11 cellular contexts compared by ENCODE assay signal in genomic region chr2:105380432-105381118, GRCh38. TPM values are rescaled to one million over a fixed set of nuclear protein-coding genes. Genes with fewer than 3 reads are reported as not detected.
DNase-seq lines count a peak whose midpoint lies in the region; ATAC-seq and TF ChIP-seq lines count a peak whose summit lies in the region.
"Had no signal": no experiment of that assay in that cellular context is flagged by ENCODE, and none has a peak within 500 bp of the region (broad histone marks: within the 10 kb centered on the region; RNA-seq: fewer than 3 reads in every experiment).

No MANE protein-coding gene starts in this region.

- no peak overlapping the region for H2BK120ac ChIP-seq in mesenchymal stem cell (ENCODE audit: low read depth, low read length)

- CTCF ChIA-PET in Panc1 (lab: Charles Lee): no interaction called here

- H2BK12ac ChIP-seq in mesenchymal stem cell (ENCODE audit: low read length in 2 of 2): peak overlapping the region in 1 of 2 experiments; percentile 23

- H3K4me1 Mint-ChIP-seq in activated T-cell treated with anti-CD3 and anti-CD28 coated beads, Interleukin-2, amount 50 U/mL, for 4 hours (ENCODE audit: low read depth): peaks cover 2% of the 10 kb centered on the region
- H3K4me1 Mint-ChIP-seq in activated T-cell treated with anti-CD3 and anti-CD28 coated beads, Interleukin-2, amount 50 U/mL, for 24 hours (ENCODE audit: low read depth): no peaks in the 10 kb centered on the region

- H2AFZ ChIP-seq in mesenchymal stem cell (ENCODE audit: low read depth, low read length): no peak overlapping the region

- H3K18ac ChIP-seq in mesenchymal stem cell (ENCODE audit: low read depth in 1 of 2, low read length in 2 of 2): peak overlapping the region in 1 of 2 experiments; percentile 72

- peak overlapping the region in 1 of 2 experiments; percentile 53 for H3K14ac ChIP-seq in mesenchymal stem cell (ENCODE audit: low read length in 2 of 2)

- no peak overlapping the region for H3K23ac ChIP-seq in mesenchymal stem cell (ENCODE audit: low read length in 2 of 2)

- 90% methylated on average over 9 of the region's 10 CpGs for WGBS in mesenchymal stem cell
- WGBS in thyroid gland, 2 donors: 71 to 75% methylated on average over 10 of the region's 10 CpGs

- in situ Hi-C loops in Panc1 (cut with HindIII; ENCODE audit: low pct_unique_long_range_greater_than_20kb, low sequenced_read_pairs): no loop called here

- H3K36me3 Mint-ChIP-seq in activated T-cell treated with anti-CD3 and anti-CD28 coated beads, Interleukin-2, amount 50 U/mL, for 4 hours (ENCODE audit: insufficient read depth): no peaks in the 10 kb centered on the region
- no peaks in the 10 kb centered on the region for H3K36me3 Mint-ChIP-seq in activated T-cell treated with anti-CD3 and anti-CD28 coated beads, Interleukin-2, amount 50 U/mL, for 24 hours (ENCODE audit: low read depth)

- H3K27me3 Mint-ChIP-seq in activated T-cell treated with anti-CD3 and anti-CD28 coated beads, Interleukin-2, amount 50 U/mL, for 4 hours (ENCODE audit: low read depth): no peaks in the 10 kb centered on the region
- no peaks in the 10 kb centered on the region for H3K27me3 Mint-ChIP-seq in activated T-cell treated with anti-CD3 and anti-CD28 coated beads, Interleukin-2, amount 50 U/mL, for 24 hours
- H3K27me3 Mint-ChIP-seq: brain had no signal

- no peak overlapping the region for H3K27ac Mint-ChIP-seq in activated T-cell treated with anti-CD3 and anti-CD28 coated beads, Interleukin-2, amount 50 U/mL, for 24 hours
- H3K27ac Mint-ChIP-seq: CD8-positive, alpha-beta T cell had no signal

- BruUV-seq in Panc1 (replicated peaks; lab: Mats Ljungman, UMichigan): no TSS peak

- TF ChIP-seq CTCF in Panc1 (IDR thresholded peaks at IDR 0.05) (no peak), choroid plexus epithelial cell (conservative IDR thresholded peaks at IDR 0.05; ENCODE audit: low read depth, low read length) (no peak), thyroid gland (IDR thresholded peaks at IDR 0.05) (no peak)

- no peaks in the 10 kb centered on the region for H3K9me3 Mint-ChIP-seq in activated T-cell treated with anti-CD3 and anti-CD28 coated beads, Interleukin-2, amount 50 U/mL, for 4 hours
- H3K9me3 Mint-ChIP-seq in activated T-cell treated with anti-CD3 and anti-CD28 coated beads, Interleukin-2, amount 50 U/mL, for 24 hours: no peaks in the 10 kb centered on the region
- H3K9me3 Mint-ChIP-seq: brain; CD8-positive, alpha-beta T cell had no signal

- peak overlapping the region; percentile 74 for H2BK5ac ChIP-seq in mesenchymal stem cell (ENCODE audit: low read depth, low read length, poor library complexity, severe bottlenecking)

- H3K27ac ChIP-seq in Panc1 (ENCODE audit: low read length): peak overlapping the region; percentile 100
- H3K27ac ChIP-seq in mesenchymal stem cell (ENCODE audit: low read length, poor library complexity, severe bottlenecking): peak overlapping the region; percentile 73
- peak overlapping the region in 2 of 3 donors; percentile 60 to 74 for H3K27ac ChIP-seq in thyroid gland
- H3K27ac ChIP-seq: foreskin keratinocyte, VCaP had no signal

- H3K4me3 Mint-ChIP-seq in activated T-cell treated with anti-CD3 and anti-CD28 coated beads, Interleukin-2, amount 50 U/mL, for 4 hours: no peak overlapping the region
- H3K4me3 Mint-ChIP-seq in activated T-cell treated with anti-CD3 and anti-CD28 coated beads, Interleukin-2, amount 50 U/mL, for 24 hours: no peak overlapping the region
- H3K4me3 Mint-ChIP-seq: brain; CD8-positive, alpha-beta T cell had no signal

- H3K9me3 ChIP-seq in Panc1 (ENCODE audit: control insufficient read depth, insufficient read depth, low read depth, low read length) (no peaks in the 10 kb centered on the region), mesenchymal stem cell (ENCODE audit: control insufficient read depth, low read length) (no peaks in the 10 kb centered on the region), thyroid gland (no peaks in the 10 kb centered on the region)

- peak overlapping the region in 1 of 2 experiments; percentile 12 for H3K4ac ChIP-seq in mesenchymal stem cell (ENCODE audit: low read depth in 1 of 2, low read length in 2 of 2)

- H3K4me1 ChIP-seq in Panc1 (ENCODE audit: control insufficient read depth, insufficient read depth, low read length): peaks cover 99% of the 10 kb centered on the region
- H3K4me1 ChIP-seq in mesenchymal stem cell (ENCODE audit: control insufficient read depth, insufficient read depth, low read depth, low read length): peaks cover 33% of the 10 kb centered on the region
- peaks cover 26 to 29% of the 10 kb centered on the region in 2 donors for H3K4me1 ChIP-seq in thyroid gland

- H3K36me3 ChIP-seq in Panc1 (ENCODE audit: control insufficient read depth, insufficient read depth, low read length): peaks cover 57% of the 10 kb centered on the region
- H3K36me3 ChIP-seq in mesenchymal stem cell (ENCODE audit: control insufficient read depth in 1 of 2, insufficient read depth in 2 of 2, low read depth in 1 of 2, low read length in 2 of 2): peaks cover 43 to 95% of the 10 kb centered on the region in 2 experiments
- peaks cover 0 to 11% of the 10 kb centered on the region in 2 donors for H3K36me3 ChIP-seq in thyroid gland

- H3K9ac ChIP-seq in mesenchymal stem cell (ENCODE audit: low read length): peak overlapping the region; percentile 6

- peak overlapping the region; percentile 87 for H2AK5ac ChIP-seq in mesenchymal stem cell (ENCODE audit: low read length, severe bottlenecking)

- H3K27me3 ChIP-seq in Panc1 (ENCODE audit: control insufficient read depth, insufficient read depth, low read length) (no peaks in the 10 kb centered on the region), mesenchymal stem cell (ENCODE audit: control insufficient read depth in 1 of 2, insufficient read depth in 1 of 2, low read length in 2 of 2) (no peaks in the 10 kb centered on the region), thyroid gland (no peaks in the 10 kb centered on the region)
- H3K27me3 ChIP-seq: foreskin keratinocyte had no signal

- intact Hi-C loops in Panc1 (cut with micrococcal nuclease; ENCODE audit: unreplicated experiment): no loop called here
- intact Hi-C loops in thyroid gland (cut with DNase I): no loop called here

- H4K8ac ChIP-seq in mesenchymal stem cell (ENCODE audit: low read length): peak overlapping the region; percentile 12

- no peak overlapping the region for H3K4me3 ChIP-seq in Panc1 (ENCODE audit: low read depth in 2 of 2, low read length in 2 of 2)
- H3K4me3 ChIP-seq in choroid plexus epithelial cell (ENCODE audit: low read depth, low read length): no peak overlapping the region
- H3K4me3 ChIP-seq in mesenchymal stem cell (ENCODE audit: insufficient read depth in 1 of 2, low read depth in 1 of 2, low read length in 2 of 2): no peak overlapping the region
- H3K4me3 ChIP-seq in thyroid gland (replicated peaks in 1 of 3): no peak overlapping the region

- no peak for DNase-seq in Panc1 (ENCODE audit: low read depth, low spot score)
- peak; percentile 60 for DNase-seq in choroid plexus epithelial cell (ENCODE audit: low read depth)
- DNase-seq in mesenchymal stem cell: peak; percentile 57
- DNase-seq in thyroid gland: no peak
- DNase-seq in activated T-cell treated with anti-CD3 and anti-CD28 coated beads, Interleukin-2, amount 50 U/mL, for 4 hours: no peak
- DNase-seq in activated T-cell treated with anti-CD3 and anti-CD28 coated beads, Interleukin-2, amount 50 U/mL, for 24 hours: no peak
- DNase-seq: CD8-positive, alpha-beta T cell had no signal

- ATAC-seq in Panc1 (no peak), GM19328 (IDR thresholded peaks at IDR 0.05; ENCODE audit: unreplicated experiment) (no peak)
- ATAC-seq in activated T-cell treated with anti-CD3 and anti-CD28 coated beads, Interleukin-2, amount 50 U/mL, for 4 hours: no peak
- ATAC-seq: CD8-positive, alpha-beta T cell; foreskin keratinocyte had no signal

- no peaks in the 10 kb centered on the region for H3K79me1 ChIP-seq in mesenchymal stem cell (replicated peaks; ENCODE audit: low read length, poor library complexity, severe bottlenecking)

- TF ChIP-seq POLR2A in thyroid gland (IDR thresholded peaks at IDR 0.05): no peak

- POLR2A ChIA-PET in Panc1 (lab: Charles Lee): no interaction called here

- H4K91ac ChIP-seq in mesenchymal stem cell (ENCODE audit: low read length): no peak overlapping the region

- H2BK15ac ChIP-seq in mesenchymal stem cell (ENCODE audit: low read depth, poor library complexity, severe bottlenecking): no peak overlapping the region

- no peak overlapping the region for H3K4me2 ChIP-seq in mesenchymal stem cell (ENCODE audit: low read length, poor library complexity, severe bottlenecking)

RNA-seq across cellular contexts. Expression of gene FHL2, which starts 18.3 kb away (rescaled TPM):
- total RNA-seq in Panc1 (2021; ENCODE audit: unreplicated experiment): 378 TPM
- 411 TPM for polyA plus RNA-seq in Panc1 (2012; ENCODE audit: insufficient read length)
- polyA plus RNA-seq in mesenchymal stem cell (2013, experiment 1 of 2): 258 TPM
- polyA plus RNA-seq in mesenchymal stem cell (2013, experiment 2 of 2): 261 TPM
- total RNA-seq in thyroid gland: 10 to 100 TPM; 36.7 to 81.2 (median 44.0) TPM
- 1 to 10 TPM; 2.6 to 3.5 (median 2.7) TPM for total RNA-seq in activated T-cell treated with anti-CD3 and anti-CD28 coated beads, Interleukin-2, amount 50 U/mL, for 4 hours

RNA-seq across cellular contexts. Expression of gene C2orf49, which starts 43.2 kb away (rescaled TPM):
- total RNA-seq in Panc1 (2021; ENCODE audit: unreplicated experiment) (20.0 TPM), thyroid gland (10 to 100 TPM; 16.6 to 41.1 (median 22.1) TPM)
- polyA plus RNA-seq in Panc1 (2012; ENCODE audit: insufficient read length): 24.3 TPM
- polyA plus RNA-seq in mesenchymal stem cell (2013, experiment 1 of 2): 19.4 TPM
- 18.0 TPM for polyA plus RNA-seq in mesenchymal stem cell (2013, experiment 2 of 2)
- 10 to 100 TPM; 16.2 to 18.8 (median 18.1) TPM for total RNA-seq in activated T-cell treated with anti-CD3 and anti-CD28 coated beads, Interleukin-2, amount 50 U/mL, for 4 hours

RNA-seq across cellular contexts. Expression of gene TGFBRAP1, which starts 51.0 kb away (rescaled TPM):
- total RNA-seq in Panc1 (2021; ENCODE audit: unreplicated experiment): 32.7 TPM
- polyA plus RNA-seq in Panc1 (2012; ENCODE audit: insufficient read length): 24.5 TPM
- 18.5 TPM for polyA plus RNA-seq in mesenchymal stem cell (2013, experiment 1 of 2)
- polyA plus RNA-seq in mesenchymal stem cell (2013, experiment 2 of 2): 18.7 TPM
- total RNA-seq in thyroid gland: 10 to 100 TPM; 35.4 to 53.2 (median 40.1) TPM
- total RNA-seq in activated T-cell treated with anti-CD3 and anti-CD28 coated beads, Interleukin-2, amount 50 U/mL, for 4 hours: 10 to 100 TPM; 25.1 to 27.3 (median 26.8) TPM

Comparison
In these comparisons a context has a peak if more than half of its experiments do, and no peak if none do; other contexts are left out.
1. DNase-seq: peak in choroid plexus epithelial cell (single experiment) and mesenchymal stem cell (single experiment); none in Panc1 (single experiment), thyroid gland (0 of 2), activated T-cell treated with anti-CD3 and anti-CD28 coated beads, Interleukin-2, amount 50 U/mL, for 4 hours (single experiment) and activated T-cell treated with anti-CD3 and anti-CD28 coated beads, Interleukin-2, amount 50 U/mL, for 24 hours (single experiment).
2. RNA of gene FHL2, which starts 18.3 kb away (total RNA-seq): 378 TPM in Panc1 (single experiment) and 36.7 to 81.2 TPM in thyroid gland; 2.6 to 3.5 TPM in activated T-cell treated with anti-CD3 and anti-CD28 coated beads, Interleukin-2, amount 50 U/mL, for 4 hours; every median in the first group is over 4 times any median in the second.
3. Peak in every context shown above with its lines, with median percentiles within 50 percentile points of each other: H3K27ac ChIP-seq.